8 cellular contexts compared by ENCODE assay signal in genomic region chr19:8320564-8321066, GRCh38. TPM values are rescaled to one million over a fixed set of nuclear protein-coding genes. Genes with fewer than 3 reads are reported as not detected.
A peak's percentile ranks its signal among the peaks of the same experiment; 100 is the strongest.
DNase-seq lines count a peak whose midpoint lies in the region; ATAC-seq and TF ChIP-seq lines count a peak whose summit lies in the region.

No MANE protein-coding gene starts in this region.

- no peak for TF ChIP-seq CTCF in CD8-positive, alpha-beta T cell (IDR thresholded peaks at IDR 0.05)
- TF ChIP-seq CTCF in RWPE2 (IDR thresholded peaks at IDR 0.05; ENCODE audit: poor library complexity, severe bottlenecking) (no peak), endothelial cell (IDR thresholded peaks at IDR 0.05; ENCODE audit: unreplicated experiment) (no peak)

- no peaks in the 10 kb centered on the region for H3K27me3 Mint-ChIP-seq in CD8-positive, alpha-beta T cell (ENCODE audit: low read depth)
- H3K27me3 Mint-ChIP-seq in endothelial cell (ENCODE audit: unreplicated experiment), result peaks cover 16% of the 10 kb centered on the region
- H3K27me3 Mint-ChIP-seq in natural killer cell treated with Interleukin-12 subunit alpha and Interleukin-12 subunit beta and Interleukin-15 and Interleukin-18, amount 100 ng/mL, for 72 hours, result no peaks in the 10 kb centered on the region

- H3K27ac ChIP-seq in CD8-positive, alpha-beta T cell (ENCODE audit: low read depth, low read length), result peak overlapping the region; percentile 90
- H3K27ac ChIP-seq in RWPE2 (ENCODE audit: poor library complexity, severe bottlenecking), result peak overlapping the region; percentile 69

- CTCF ChIA-PET in CD8-positive, alpha-beta T cell (lab: Charles Lee), result interaction anchor here (1.0 to 3.6 kb wide), 6 partner anchors 9 to 67 kb away, joined by 3 to 19 read pairs (median 4); no protein-coding TSS in a partner anchor

- H3K9me3 Mint-ChIP-seq in CD8-positive, alpha-beta T cell, result no peaks in the 10 kb centered on the region
- H3K9me3 Mint-ChIP-seq in endothelial cell (ENCODE audit: unreplicated experiment), result no peaks in the 10 kb centered on the region
- no peaks in the 10 kb centered on the region for H3K9me3 Mint-ChIP-seq in natural killer cell treated with Interleukin-12 subunit alpha and Interleukin-12 subunit beta and Interleukin-15 and Interleukin-18, amount 100 ng/mL, for 72 hours

- H3K27ac Mint-ChIP-seq in CD8-positive, alpha-beta T cell, result peak overlapping the region; percentile 97
- peak overlapping the region; percentile 100 for H3K27ac Mint-ChIP-seq in endothelial cell (ENCODE audit: unreplicated experiment)
- peak overlapping the region; percentile 96 to 99 for H3K27ac Mint-ChIP-seq in natural killer cell treated with Interleukin-12 subunit alpha and Interleukin-12 subunit beta and Interleukin-15 and Interleukin-18, amount 100 ng/mL, for 72 hours

- no peaks in the 10 kb centered on the region for H3K27me3 ChIP-seq in CD8-positive, alpha-beta T cell (ENCODE audit: insufficient read depth, low read length)
- no peaks in the 10 kb centered on the region for H3K27me3 ChIP-seq in H7 (ENCODE audit: control insufficient read depth, insufficient read depth, low read length)
- H3K27me3 ChIP-seq in RWPE2 (ENCODE audit: insufficient read depth, poor library complexity, severe bottlenecking), result no peaks in the 10 kb centered on the region

- peak overlapping the region; percentile 96 for H3K4me3 Mint-ChIP-seq in CD8-positive, alpha-beta T cell
- peak overlapping the region; percentile 100 for H3K4me3 Mint-ChIP-seq in endothelial cell (ENCODE audit: unreplicated experiment)
- H3K4me3 Mint-ChIP-seq in natural killer cell treated with Interleukin-12 subunit alpha and Interleukin-12 subunit beta and Interleukin-15 and Interleukin-18, amount 100 ng/mL, for 72 hours, result peak overlapping the region; percentile 100

- peak overlapping the region; percentile 98 for H3K4me3 ChIP-seq in CD8-positive, alpha-beta T cell (ENCODE audit: low read depth, low read length)
- H3K4me3 ChIP-seq in H7 (ENCODE audit: insufficient read depth, low read depth, low read length) (peak overlapping the region; percentile 97), RWPE2 (ENCODE audit: severe bottlenecking) (peak overlapping the region; percentile 67)

- H3K9me3 ChIP-seq in CD8-positive, alpha-beta T cell (ENCODE audit: low read length), result no peaks in the 10 kb centered on the region
- no peaks in the 10 kb centered on the region for H3K9me3 ChIP-seq in RWPE2 (ENCODE audit: severe bottlenecking)

- H3K36me3 ChIP-seq in CD8-positive, alpha-beta T cell (ENCODE audit: insufficient read depth, low read length), result peaks cover 9% of the 10 kb centered on the region
- peaks cover 18% of the 10 kb centered on the region for H3K36me3 ChIP-seq in H7 (replicated peaks; ENCODE audit: control insufficient read depth, insufficient read depth, low read length)
- H3K36me3 ChIP-seq in RWPE2 (ENCODE audit: low read depth), result peaks cover 41% of the 10 kb centered on the region

- POLR2A ChIA-PET in CD8-positive, alpha-beta T cell (lab: Charles Lee), result interaction anchor here (0.9 to 2.3 kb wide), 8 partner anchors 10 to 135 kb away, joined by 3 to 6 read pairs (median 4); partner anchors contain the start of genes CERS4 and KANK3

- peaks cover 36% of the 10 kb centered on the region for H3K36me3 Mint-ChIP-seq in CD8-positive, alpha-beta T cell
- peaks cover 16% of the 10 kb centered on the region for H3K36me3 Mint-ChIP-seq in endothelial cell (ENCODE audit: low read depth, unreplicated experiment)
- peaks cover 5% of the 10 kb centered on the region for H3K36me3 Mint-ChIP-seq in natural killer cell treated with Interleukin-12 subunit alpha and Interleukin-12 subunit beta and Interleukin-15 and Interleukin-18, amount 100 ng/mL, for 72 hours

- DNase-seq in CD8-positive, alpha-beta T cell, result peak in 1 of 7 experiments; percentile 27
- DNase-seq in H7 (peak; percentile 37), RWPE2 (ENCODE audit: low spot score) (no peak), endothelial cell (ENCODE audit: low spot score) (peak; percentile 37), SHP77 (lab: John Stamatoyannopoulos, UW) (no peak), retina (no peak)
- peak; percentile 59 for DNase-seq in natural killer cell treated with Interleukin-12 subunit alpha and Interleukin-12 subunit beta and Interleukin-15 and Interleukin-18, amount 100 ng/mL, for 72 hours (ENCODE audit: low spot score)

- peaks cover 26% of the 10 kb centered on the region for H3K4me1 ChIP-seq in CD8-positive, alpha-beta T cell (ENCODE audit: insufficient read depth, low read length)
- peaks cover 12% of the 10 kb centered on the region for H3K4me1 ChIP-seq in RWPE2 (ENCODE audit: insufficient read depth, poor library complexity, severe bottlenecking)

- H3K4me1 Mint-ChIP-seq in CD8-positive, alpha-beta T cell (ENCODE audit: low read depth), result peaks cover 37% of the 10 kb centered on the region
- peaks cover 41% of the 10 kb centered on the region for H3K4me1 Mint-ChIP-seq in endothelial cell (ENCODE audit: unreplicated experiment)
- peaks cover 19 to 25% of the 10 kb centered on the region in 2 donors for H3K4me1 Mint-ChIP-seq in natural killer cell treated with Interleukin-12 subunit alpha and Interleukin-12 subunit beta and Interleukin-15 and Interleukin-18, amount 100 ng/mL, for 72 hours (ENCODE audit: low read depth in 2 of 2)

- intact Hi-C loops in CD8-positive, alpha-beta T cell (cut with DNase I, micrococcal nuclease), result loop anchor here (1.0 to 2.0 kb wide), 7 partner anchors 12 to 376 kb away; partner anchors contain the start of genes CD320 (in 2 of the 2), RAB11B (in 2 of the 2), CERS4 (in 1 of the 2) and HNRNPM (in 1 of the 2)

- peak; percentile 8 for ATAC-seq in CD8-positive, alpha-beta T cell
- ATAC-seq in RWPE2 (ENCODE audit: low read depth) (peak; percentile 19), GM18502 (IDR thresholded peaks at IDR 0.05; ENCODE audit: poor library complexity, unreplicated experiment) (no peak)
- peak in 1 of 2 donors; percentile 25 for ATAC-seq in natural killer cell treated with Interleukin-12 subunit alpha and Interleukin-12 subunit beta and Interleukin-15 and Interleukin-18, amount 100 ng/mL, for 72 hours

RNA-seq across cellular contexts. Expression of gene NDUFA7, which starts 0.6 kb away (rescaled TPM):
- 10 to 100 TPM; 19.8 to 28.9 TPM for total RNA-seq in CD8-positive, alpha-beta T cell
- total RNA-seq in H7 (2014; rRNA removed; shearing (Covaris generic)), result 103 and 117 TPM in 2 replicates
- 39.9 TPM for total RNA-seq in endothelial cell (ENCODE audit: unreplicated experiment)
- 10 to 100 TPM; 31.2 to 42.2 TPM for total RNA-seq in natural killer cell treated with Interleukin-12 subunit alpha and Interleukin-12 subunit beta and Interleukin-15 and Interleukin-18, amount 100 ng/mL, for 72 hours

RNA-seq across cellular contexts. Expression of gene RPS28, which starts 0.7 kb away (rescaled TPM):
- total RNA-seq in CD8-positive, alpha-beta T cell, result 1,000 to 10,000 TPM; 3,224 to 3,257 TPM
- total RNA-seq in H7 (2014; rRNA removed; shearing (Covaris generic)), result 512 and 545 TPM in 2 replicates
- 1,732 TPM for total RNA-seq in endothelial cell (ENCODE audit: unreplicated experiment)
- total RNA-seq in natural killer cell treated with Interleukin-12 subunit alpha and Interleukin-12 subunit beta and Interleukin-15 and Interleukin-18, amount 100 ng/mL, for 72 hours, result 1,000 to 10,000 TPM; 1,268 to 1,635 TPM

RNA-seq across cellular contexts. Expression of gene CD320, which starts 12.5 kb away (rescaled TPM):
- 10 to 100 TPM; 15.7 to 19.1 TPM for total RNA-seq in CD8-positive, alpha-beta T cell
- total RNA-seq in H7 (2014; rRNA removed; shearing (Covaris generic)), result 127 and 159 TPM in 2 replicates
- total RNA-seq in endothelial cell (ENCODE audit: unreplicated experiment), result 111 TPM
- 100 to 1,000 TPM in 1 of 2 donors, 10 to 100 TPM in 1; 45.2 to 110 TPM for total RNA-seq in natural killer cell treated with Interleukin-12 subunit alpha and Interleukin-12 subunit beta and Interleukin-15 and Interleukin-18, amount 100 ng/mL, for 72 hours

RNA-seq across cellular contexts. Expression of gene KANK3, which starts 22.4 kb away (rescaled TPM):
- total RNA-seq in CD8-positive, alpha-beta T cell, result 1 to 10 TPM in 1 of 2 experiments, under 1 TPM in 1; 0.78 to 1.4 TPM
- 1.2 and 7.3 TPM in 2 replicates for total RNA-seq in H7 (2014; rRNA removed; shearing (Covaris generic))
- total RNA-seq in endothelial cell (ENCODE audit: unreplicated experiment), result 109 TPM
- total RNA-seq in natural killer cell treated with Interleukin-12 subunit alpha and Interleukin-12 subunit beta and Interleukin-15 and Interleukin-18, amount 100 ng/mL, for 72 hours, result 1 to 10 TPM; 1.5 to 4.4 TPM

RNA-seq across cellular contexts. Expression of gene ANGPTL4, which starts 43.3 kb away (rescaled TPM):
- total RNA-seq in CD8-positive, alpha-beta T cell, result not detected
- total RNA-seq in H7 (2014; rRNA removed; shearing (Covaris generic)), result 13.2 and 17.1 TPM in 2 replicates
- 14.3 TPM for total RNA-seq in endothelial cell (ENCODE audit: unreplicated experiment)
- total RNA-seq in natural killer cell treated with Interleukin-12 subunit alpha and Interleukin-12 subunit beta and Interleukin-15 and Interleukin-18, amount 100 ng/mL, for 72 hours, result 1 to 10 TPM in 1 of 2 donors, not detected in 1; 1.8 TPM

Comparison
In these comparisons a context has a peak if more than half of its experiments do, and no peak if none do; other contexts are left out.
1. DNase-seq: peak in H7 (single experiment), endothelial cell (single experiment) and natural killer cell treated with Interleukin-12 subunit alpha and Interleukin-12 subunit beta and Interleukin-15 and Interleukin-18, amount 100 ng/mL, for 72 hours (single experiment); none in RWPE2 (single experiment), SHP77 (0 of 2) and retina (single experiment).
2. Peak in every context shown above with its lines, with median percentiles within 50 percentile points of each other: H3K4me3 ChIP-seq, H3K27ac Mint-ChIP-seq and H3K4me3 Mint-ChIP-seq.